32 cellular contexts compared by ENCODE assay signal in genomic region chr7:5627745-5628547, GRCh38. TPM values are rescaled to one million over a fixed set of nuclear protein-coding genes. Genes with fewer than 3 reads are reported as not detected.
DNase-seq lines count a peak whose midpoint lies in the region; ATAC-seq and TF ChIP-seq lines count a peak whose summit lies in the region.
"Had no signal": no experiment of that assay in that cellular context is flagged by ENCODE, and none has a peak within 500 bp of the region (broad histone marks: within the 10 kb centered on the region; RNA-seq: fewer than 3 reads in every experiment).

No MANE protein-coding gene starts in this region.

- H2BK120ac ChIP-seq in trophoblast cell (ENCODE audit: insufficient read depth, low read length, poor library complexity): no peak overlapping the region

- H3K18ac ChIP-seq in trophoblast cell (ENCODE audit: low read length): no peak overlapping the region

- no peak overlapping the region for H4K12ac ChIP-seq in trophoblast cell (ENCODE audit: low read depth, low read length)

- no peak overlapping the region for H3K14ac ChIP-seq in trophoblast cell (ENCODE audit: low read length)

- H3K4me1 ChIP-seq in BLaER1 treated with 17β-estradiol and CSF1 and Interleukin-3, amounts not matched to agents 10 nM and 100 nM: peaks cover 71 to 75% (median 74%) of the 10 kb centered on the region in 10 experiments
- H3K4me1 ChIP-seq in trophoblast cell (ENCODE audit: control insufficient read depth in 1 of 2, insufficient read depth in 2 of 2, low read length in 2 of 2): peaks cover 15 to 25% of the 10 kb centered on the region in 2 experiments
- H3K4me1 ChIP-seq in hepatocyte (ENCODE audit: insufficient read depth): no peaks in the 10 kb centered on the region
- H3K4me1 ChIP-seq: colonic mucosa had no signal

- H2BK5ac ChIP-seq in trophoblast cell (ENCODE audit: low read depth, low read length, poor library complexity): no peak overlapping the region

- peak; percentile 40 for DNase-seq in D341Med (ENCODE audit: low spot score)
- peak; percentile 97 for DNase-seq in SK-N-DZ (ENCODE audit: low spot score)
- no peak for DNase-seq in trophoblast cell
- DNase-seq in GF-D8 (lab: John Stamatoyannopoulos, UW): no peak
- no peak for DNase-seq in hepatocyte (ENCODE audit: low spot score)
- DNase-seq: activated CD4-positive, alpha-beta T cell treated with anti-CD3 and anti-CD28 coated beads for 36 hours; activated CD8-positive, alpha-beta T cell treated with anti-CD3 and anti-CD28 coated beads, Interleukin-2, amount 10 ng/mL, durations not matched to agents 7 days and 5 days; activated naive CD8-positive, alpha-beta T cell treated with anti-CD3 and anti-CD28 coated beads for 36 hours; Calu3; colonic mucosa; DMS79 treated with DMSO at 0.1 percent for 48 hours; effector CD8-positive, alpha-beta T cell; GDM1; KG1; MM.1S; NCI-H1417 treated with DMSO at 0.1 percent for 48 hours; NCI-H2081; NCI-H226; NCI-H526 treated with DMSO at 0.1 percent for 48 hours; SHP77 treated with DMSO at 0.1 percent for 48 hours; stimulated activated CD4-positive, alpha-beta T cell treated with anti-CD3 and anti-CD28 coated beads, Interleukin-2, amount 100 ng/mL, for 24 hours; stimulated activated CD8-positive, alpha-beta memory T cell treated with anti-CD3 and anti-CD28 coated beads, Interleukin-4, amount 100 ng/mL, for 48 hours; stimulated activated naive CD8-positive, alpha-beta T cell treated with anti-CD3 and anti-CD28 coated beads, Interleukin-15, amount 100 ng/mL, for 72 hours; SW 1271 had no signal

- H3K36me3 ChIP-seq in BLaER1 treated with 17β-estradiol and CSF1 and Interleukin-3, amounts not matched to agents 10 nM and 100 nM: peaks cover 33 to 66% (median 45%) of the 10 kb centered on the region in 11 experiments
- H3K36me3 ChIP-seq in trophoblast cell (ENCODE audit: control insufficient read depth in 1 of 2, insufficient read depth in 2 of 2, low read length in 2 of 2) (peaks cover 19 to 25% of the 10 kb centered on the region in 2 experiments), hepatocyte (replicated peaks; ENCODE audit: insufficient read depth, low read depth) (no peaks in the 10 kb centered on the region)
- H3K36me3 ChIP-seq: colonic mucosa had no signal

- no peak overlapping the region for H4K91ac ChIP-seq in trophoblast cell (ENCODE audit: low read depth, low read length)

- no peaks in the 10 kb centered on the region for H3K27me3 ChIP-seq in BLaER1 treated with 17β-estradiol and CSF1 and Interleukin-3, amounts not matched to agents 10 nM and 100 nM
- no peaks in the 10 kb centered on the region for H3K27me3 ChIP-seq in trophoblast cell (ENCODE audit: insufficient read depth, low read length)
- H3K27me3 ChIP-seq in hepatocyte: no peaks in the 10 kb centered on the region
- H3K27me3 ChIP-seq: ascending aorta, colonic mucosa, right atrium auricular region had no signal

- TF ChIP-seq CTCF in hepatocyte (IDR thresholded peaks at IDR 0.05; ENCODE audit: poor library complexity): no peak

- H3K79me1 ChIP-seq in trophoblast cell (ENCODE audit: low read length): no peaks in the 10 kb centered on the region

- peaks cover 0 to 53% (median 4%) of the 10 kb centered on the region in 11 experiments; a peak in 7 of 22 replicates for H4K20me1 ChIP-seq in BLaER1 treated with 17β-estradiol and CSF1 and Interleukin-3, amounts not matched to agents 10 nM and 100 nM
- no peaks in the 10 kb centered on the region for H4K20me1 ChIP-seq in hepatocyte (ENCODE audit: insufficient read depth, poor library complexity, severe bottlenecking)

- peak overlapping the region; percentile 36 for H2AK5ac ChIP-seq in trophoblast cell (ENCODE audit: low read length)

- H3K9me2 ChIP-seq in hepatocyte (replicated peaks; ENCODE audit: insufficient read depth): no peaks in the 10 kb centered on the region

- no peak overlapping the region for H3K23ac ChIP-seq in trophoblast cell (ENCODE audit: low read length)

- no peak overlapping the region for H3K4ac ChIP-seq in trophoblast cell (ENCODE audit: low read depth, low read length)

- no peak for ATAC-seq in GM19324 (IDR thresholded peaks at IDR 0.05; ENCODE audit: low FRiP score, unreplicated experiment)
- ATAC-seq: activated CD4-positive, alpha-beta T cell treated with anti-CD3 and anti-CD28 coated beads for 36 hours; activated CD8-positive, alpha-beta T cell treated with anti-CD3 and anti-CD28 coated beads, Interleukin-2, amount 10 ng/mL, durations not matched to agents 7 days and 5 days; left lobe of liver; stimulated activated naive CD8-positive, alpha-beta T cell treated with anti-CD3 and anti-CD28 coated beads, Interleukin-15, amount 100 ng/mL, for 72 hours had no signal

- H3K9me3 ChIP-seq in BLaER1 treated with 17β-estradiol and CSF1 and Interleukin-3, amounts not matched to agents 10 nM and 100 nM (replicated peaks in 1 of 11): no peaks in the 10 kb centered on the region
- peaks cover 2% of the 10 kb centered on the region for H3K9me3 ChIP-seq in trophoblast cell (ENCODE audit: insufficient read depth, low read depth, low read length)
- no peaks in the 10 kb centered on the region for H3K9me3 ChIP-seq in hepatocyte (ENCODE audit: low read depth)
- H3K9me3 ChIP-seq: ascending aorta, colonic mucosa, right atrium auricular region, thoracic aorta had no signal

- no peak overlapping the region for H2BK12ac ChIP-seq in trophoblast cell (ENCODE audit: low read length)

- H2AFZ ChIP-seq in trophoblast cell (ENCODE audit: insufficient read depth, low read length, poor library complexity) (no peak overlapping the region), hepatocyte (no peak overlapping the region)

- no peak overlapping the region for H3K4me3 ChIP-seq in BLaER1 treated with 17β-estradiol and CSF1 and Interleukin-3, amounts not matched to agents 10 nM and 100 nM
- H3K4me3 ChIP-seq in trophoblast cell (ENCODE audit: low read depth, low read length) (no peak overlapping the region), hepatocyte (no peak overlapping the region)
- H3K4me3 ChIP-seq: ascending aorta, colonic mucosa, right atrium auricular region, smooth muscle cell, thoracic aorta had no signal

- no peak overlapping the region for H4K8ac ChIP-seq in trophoblast cell (ENCODE audit: low read depth, low read length)

- H3K4me2 ChIP-seq in BLaER1 treated with 17β-estradiol and CSF1 and Interleukin-3, amounts not matched to agents 10 nM and 100 nM: peak overlapping the region in 10 of 11 experiments; percentile 27 to 98 (median 72); a peak in 19 of 22 replicates
- no peak overlapping the region for H3K4me2 ChIP-seq in trophoblast cell (ENCODE audit: low read length)
- no peak overlapping the region for H3K4me2 ChIP-seq in hepatocyte
- H3K4me2 ChIP-seq: smooth muscle cell had no signal

- H3K79me2 ChIP-seq in trophoblast cell (ENCODE audit: control insufficient read depth, insufficient read depth, low read length, poor library complexity) (peaks cover 1% of the 10 kb centered on the region), hepatocyte (no peaks in the 10 kb centered on the region)

- H3K9ac ChIP-seq in BLaER1 treated with 17β-estradiol and CSF1 and Interleukin-3, amounts not matched to agents 10 nM and 100 nM: peak overlapping the region in 1 of 11 experiments; percentile 26; a peak in 1 of 22 replicates
- no peak overlapping the region for H3K9ac ChIP-seq in trophoblast cell (ENCODE audit: low read length)

- WGBS in trophoblast cell (ENCODE audit: extremely low coverage, insufficient coverage, insufficient read length): no CpG with 5 or more reads among the region's 11 CpGs
- WGBS in hepatocyte (ENCODE audit: low lambda C conversion rate, missing lambda C conversion rate): 91% methylated on average over 11 of the region's 11 CpGs

- no peak overlapping the region for H3K27ac ChIP-seq in BLaER1 treated with 17β-estradiol and CSF1 and Interleukin-3, amounts not matched to agents 10 nM and 100 nM
- H3K27ac ChIP-seq in trophoblast cell (ENCODE audit: low read depth, low read length) (no peak overlapping the region), hepatocyte (no peak overlapping the region)
- H3K27ac ChIP-seq: ascending aorta, C4-2B, colonic mucosa, right atrium auricular region, thoracic aorta had no signal

RNA-seq across cellular contexts. Expression of gene FSCN1, which starts 35.3 kb away (rescaled TPM):
- polyA plus RNA-seq in SK-N-DZ (2014; cell fraction: cytosol; rRNA removed): 513 and 629 TPM in 2 replicates
- polyA plus RNA-seq in SK-N-DZ (2014; cell fraction: nucleus; rRNA removed): 276 and 299 TPM in 2 replicates
- polyA plus RNA-seq in trophoblast cell (2013): 507 and 526 TPM in 2 replicates
- total RNA-seq in hepatocyte: 82.9 and 117 TPM in 2 replicates
- polyA plus RNA-seq in hepatocyte: 120 and 132 TPM in 2 replicates

Comparison
In these comparisons a context has a peak if more than half of its experiments do, and no peak if none do; other contexts are left out.
1. H3K4me2 ChIP-seq: peak in BLaER1 treated with 17β-estradiol and CSF1 and Interleukin-3, amounts not matched to agents 10 nM and 100 nM (10 of 11); none in trophoblast cell (single experiment) and hepatocyte (single experiment).
2. DNase-seq: peak in D341Med (single experiment) and SK-N-DZ (single experiment); none in trophoblast cell (0 of 2), GF-D8 (single experiment) and hepatocyte (single experiment).